12 cellular contexts compared by ENCODE assay signal in the genomic region with DNA sequence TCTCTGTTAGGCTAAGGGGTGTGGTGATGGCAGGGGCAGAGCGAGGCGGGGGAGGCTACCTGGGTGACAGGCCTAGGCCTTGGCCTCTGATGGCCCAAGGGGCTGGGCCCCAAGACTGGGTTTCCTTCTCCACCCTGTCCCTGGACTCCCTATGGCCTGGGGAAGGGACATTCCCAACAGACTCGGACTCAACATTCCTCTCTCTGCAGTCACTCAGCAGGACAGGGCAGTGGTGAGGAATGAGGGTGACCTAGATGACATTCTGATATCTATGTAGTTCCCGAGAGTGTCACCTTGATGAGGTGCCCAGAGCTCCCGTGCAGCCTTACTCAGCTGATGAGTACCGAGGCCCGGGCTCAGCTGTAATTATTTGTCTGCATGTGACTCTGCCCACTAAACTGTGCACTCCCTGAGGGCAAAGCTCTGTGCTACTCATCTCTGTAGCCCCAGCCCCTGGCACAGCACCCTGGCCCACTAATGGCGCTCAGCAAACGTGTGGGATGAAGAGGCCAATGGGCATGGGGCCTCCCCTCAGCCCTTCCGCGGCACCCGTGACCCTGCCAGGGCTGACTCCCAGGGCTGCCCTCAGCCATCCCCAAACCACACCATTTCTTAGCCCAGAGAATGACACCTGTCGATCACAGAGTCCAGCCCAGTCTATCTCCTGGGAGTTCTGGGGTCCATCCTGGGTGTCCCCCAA. TPM values are rescaled to one million over a fixed set of nuclear protein-coding genes. Genes with fewer than 3 reads are reported as not detected.
DNase-seq lines count a peak whose midpoint lies in the region; TF ChIP-seq lines count a peak whose summit lies in the region.
"Had no signal": no experiment of that assay in that cellular context is flagged by ENCODE, and none has a peak within 500 bp of the region (broad histone marks: within the 10 kb centered on the region; RNA-seq: fewer than 3 reads in every experiment).

No MANE protein-coding gene starts in this region.

- H3K9me3 Mint-ChIP-seq in nephron progenitor cell, result peaks cover 5% of the 10 kb centered on the region
- H3K9me3 Mint-ChIP-seq: activated T-helper 2 cell treated with anti-CD3 and anti-CD28 coated beads, Interferon-gamma antibody, Interleukin-2, Interleukin-4, amounts not matched to agents 10 μg/mL and 5 μg/mL and 100 μg/mL, durations not matched to agents 14 hours and 24 hours and 36 hours had no signal

- TF ChIP-seq CTCF in AG10803 (conservative IDR thresholded peaks at IDR 0.05; ENCODE audit: low read length), result no peak
- TF ChIP-seq CTCF in esophagus muscularis mucosa (IDR thresholded peaks at IDR 0.05), result no peak
- no peak for TF ChIP-seq CTCF in nephron progenitor cell (IDR thresholded peaks at IDR 0.05)

- no peak for TF ChIP-seq EP300 in esophagus muscularis mucosa (IDR thresholded peaks at IDR 0.05)

- H3K4me3 ChIP-seq in AG10803 (ENCODE audit: low read length) (peak overlapping the region; percentile 86), esophagus muscularis mucosa (peak overlapping the region in 1 of 4 donors; percentile 87)

- H3K27me3 ChIP-seq in esophagus muscularis mucosa, result no peaks in the 10 kb centered on the region

- peak overlapping the region; percentile 85 to 99 (median 98) for H3K27ac ChIP-seq in esophagus muscularis mucosa (replicated peaks in 1 of 4)
- H3K27ac ChIP-seq: VCaP had no signal

- H3K36me3 Mint-ChIP-seq in nephron progenitor cell (ENCODE audit: low read depth), result no peaks in the 10 kb centered on the region

- H3K9me3 ChIP-seq in esophagus muscularis mucosa, result no peaks in the 10 kb centered on the region

- H3K4me1 Mint-ChIP-seq in nephron progenitor cell, result peaks cover 42% of the 10 kb centered on the region

- no peaks in the 10 kb centered on the region for H3K36me3 ChIP-seq in esophagus muscularis mucosa

- 82% methylated on average over 11 of the region's 13 CpGs for WGBS in esophagus muscularis mucosa

- no peak for DNase-seq in AG10803 (ENCODE audit: low read depth)
- DNase-seq in LoVo (ENCODE audit: low spot score), result peak; percentile 70
- no peak for DNase-seq in esophagus muscularis mucosa (ENCODE audit: extremely low spot score)
- no peak for DNase-seq in nephron progenitor cell
- DNase-seq in GM03348 (ENCODE audit: low spot score), result no peak
- DNase-seq in activated naive CD4-positive, alpha-beta T cell treated with anti-CD3 and anti-CD28 coated beads, Interleukin-2, amount 50 U/mL, for 16 hours, result no peak
- DNase-seq in SKM-1 treated with dmso at 0.1 percent for 144 hours (lab: John Stamatoyannopoulos, UW; ENCODE audit: unreplicated experiment), result no peak
- DNase-seq in DMS153 (lab: John Stamatoyannopoulos, UW), result no peak
- DNase-seq: stimulated activated CD4-positive, alpha-beta T cell treated with anti-CD3 and anti-CD28 coated beads, Interleukin-12 subunit alpha, Interleukin-12 subunit beta, amount 100 ng/mL, for 4 hours; stimulated activated naive CD4-positive, alpha-beta T cell treated with Interleukin-2 at 50 U/mL for 16 hours had no signal

- TF ChIP-seq POLR2A in esophagus muscularis mucosa (IDR thresholded peaks at IDR 0.05; ENCODE audit: low read depth), result no peak

- H3K27ac Mint-ChIP-seq in nephron progenitor cell, result peak overlapping the region; percentile 25
- H3K27ac Mint-ChIP-seq: activated T-helper 2 cell treated with anti-CD3 and anti-CD28 coated beads, Interferon-gamma antibody, Interleukin-2, Interleukin-4, amounts not matched to agents 10 μg/mL and 5 μg/mL and 100 μg/mL, durations not matched to agents 14 hours and 24 hours and 36 hours had no signal

- no peak overlapping the region for H3K4me3 Mint-ChIP-seq in nephron progenitor cell

- intact Hi-C loops in esophagus muscularis mucosa (cut with DNase I), result loop anchor here (5.0 kb wide), 4 partner anchors 33 to 353 kb away; no protein-coding TSS in a partner anchor

- H3K4me1 ChIP-seq in esophagus muscularis mucosa, result peaks cover 52 to 76% (median 68%) of the 10 kb centered on the region in 4 donors

- peaks cover 5% of the 10 kb centered on the region for H3K27me3 Mint-ChIP-seq in nephron progenitor cell (ENCODE audit: low read depth, poor library complexity)

RNA-seq across cellular contexts. Expression of gene PLCD3, which starts 2.2 kb away (rescaled TPM):
- 100 to 1,000 TPM in 2 of 4 donors, 10 to 100 TPM in 2; 49.4 to 154 (median 106) TPM for total RNA-seq in esophagus muscularis mucosa

RNA-seq across cellular contexts. Expression of gene ACBD4, which starts 5.4 kb away (rescaled TPM):
- total RNA-seq in esophagus muscularis mucosa, result 10 to 100 TPM; 20.9 to 34.8 (median 23.5) TPM

RNA-seq across cellular contexts. Expression of gene HEXIM1, which starts 18.2 kb away (rescaled TPM):
- total RNA-seq in esophagus muscularis mucosa, result 10 to 100 TPM; 32.1 to 58.2 (median 45.3) TPM

RNA-seq across cellular contexts. Expression of gene HEXIM2, which starts 31.6 kb away (rescaled TPM):
- 1 to 10 TPM; 4.0 to 8.4 (median 7.0) TPM for total RNA-seq in esophagus muscularis mucosa
